ENCODE assay signal across 8 cellular contexts in the genomic region with DNA sequence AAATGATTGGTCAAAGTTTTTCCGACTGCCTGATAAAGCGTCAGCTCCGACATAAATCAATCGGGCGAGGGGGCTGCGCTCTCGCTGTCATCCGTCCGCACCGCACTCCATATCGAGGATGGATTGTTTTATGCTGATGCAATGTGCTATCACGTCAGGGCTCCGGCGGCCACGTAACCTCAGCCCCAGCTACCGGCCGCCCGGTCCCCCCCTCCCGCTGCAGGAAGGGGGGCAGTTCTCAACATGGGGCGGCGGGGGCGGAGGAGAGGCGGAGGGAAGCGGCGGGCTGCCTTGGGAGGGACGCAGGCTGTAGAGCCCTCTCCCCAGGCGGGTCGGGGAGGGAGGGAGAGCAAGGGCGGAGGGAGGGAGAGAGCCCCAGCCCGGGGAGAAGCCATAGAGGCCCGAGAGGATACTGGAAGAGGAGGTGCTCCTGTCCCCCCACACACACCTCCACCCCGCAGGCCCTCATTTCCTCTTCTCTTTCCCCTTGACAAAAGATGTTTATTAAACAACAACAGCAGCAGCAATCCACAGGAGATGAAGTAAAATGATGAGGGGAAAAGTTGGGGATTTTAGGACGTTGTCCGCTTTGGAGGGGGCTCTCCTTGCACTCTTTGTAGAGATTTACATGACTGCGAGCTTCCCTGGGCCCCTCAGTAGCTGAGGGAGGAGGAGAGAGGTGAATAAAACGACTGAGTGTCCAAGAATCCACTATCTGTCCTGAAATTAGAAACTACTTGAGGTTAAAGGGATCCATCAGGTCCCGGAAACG. TPM values are rescaled to one million over a fixed set of nuclear protein-coding genes. Genes with fewer than 3 reads are reported as not detected.
DNase-seq lines count a peak whose midpoint lies in the region; ATAC-seq and TF ChIP-seq lines count a peak whose summit lies in the region.

No MANE protein-coding gene starts in this region.

- H3K4me3 ChIP-seq in GM12865 (ENCODE audit: low read depth, low read length) = peak overlapping the region; percentile 12; the same call in 1 of the 2 replicates

- peaks cover 26% of the 10 kb centered on the region for H3K4me1 Mint-ChIP-seq in nephron

- no peaks in the 10 kb centered on the region for H3K36me3 Mint-ChIP-seq in activated naive CD4-positive, alpha-beta T cell treated with anti-CD3 and anti-CD28 coated beads, Interleukin-2, amount 50 U/mL, for 72 hours
- no peaks in the 10 kb centered on the region for H3K36me3 Mint-ChIP-seq in nephron (ENCODE audit: low read depth)

- H3K4me3 Mint-ChIP-seq in nephron = peak overlapping the region; percentile 86 to 95 (median 93)

- DNase-seq in GM12865 (ENCODE audit: low read depth) (no peak), NCI-H460 (ENCODE audit: extremely low read depth, low read depth) (peak; percentile 81), AG08396 (ENCODE audit: low spot score) (no peak), left lobe of liver (ENCODE audit: low spot score) (no peak)
- DNase-seq in activated naive CD4-positive, alpha-beta T cell treated with anti-CD3 and anti-CD28 coated beads, Interleukin-2, amount 50 U/mL, for 72 hours (ENCODE audit: low spot score in 2 of 2) = no peak

- ATAC-seq in activated naive CD4-positive, alpha-beta T cell treated with anti-CD3 and anti-CD28 coated beads, Interleukin-2, amount 50 U/mL, for 72 hours = peak; percentile 63 to 69
- ATAC-seq in GM19035 (IDR thresholded peaks at IDR 0.05; ENCODE audit: unreplicated experiment) (no peak), HG03565 (IDR thresholded peaks at IDR 0.05; ENCODE audit: unreplicated experiment) (no peak), left lobe of liver (no peak)

- H3K27ac Mint-ChIP-seq in activated naive CD4-positive, alpha-beta T cell treated with anti-CD3 and anti-CD28 coated beads, Interleukin-2, amount 50 U/mL, for 72 hours = peak overlapping the region in 1 of 2 donors; percentile 83
- H3K27ac Mint-ChIP-seq in nephron = peak overlapping the region; percentile 76 to 93 (median 80)

- no peaks in the 10 kb centered on the region for H3K9me3 Mint-ChIP-seq in activated naive CD4-positive, alpha-beta T cell treated with anti-CD3 and anti-CD28 coated beads, Interleukin-2, amount 50 U/mL, for 72 hours
- no peaks in the 10 kb centered on the region for H3K9me3 Mint-ChIP-seq in nephron

- H3K27me3 Mint-ChIP-seq in nephron (ENCODE audit: low read depth) = peaks cover 100% of the 10 kb centered on the region

- TF ChIP-seq CTCF in GM12865 (IDR thresholded peaks at IDR 0.05; ENCODE audit: insufficient read depth, low read depth, low read length, missing control alignments) = no peak
- TF ChIP-seq CTCF in nephron (IDR thresholded peaks at IDR 0.05; ENCODE audit: unreplicated experiment in 3 of 3) = no peak

RNA-seq across cellular contexts. Expression of gene HOXB9, which starts 0.5 kb away (rescaled TPM):
- 22.2 and 24.7 TPM in 2 replicates for total RNA-seq in NCI-H460 (2014; rRNA removed; shearing (Covaris generic))
- polyA plus RNA-seq in NCI-H460 (2014; cell fraction: nucleus; rRNA removed) = 13.4 and 13.8 TPM in 2 replicates
- 1 to 10 TPM; 1.2 to 2.4 TPM for total RNA-seq in activated naive CD4-positive, alpha-beta T cell treated with anti-CD3 and anti-CD28 coated beads, Interleukin-2, amount 50 U/mL, for 72 hours
- 0.13 TPM for total RNA-seq in left lobe of liver

RNA-seq across cellular contexts. Expression of gene HOXB8, which starts 11.6 kb away (rescaled TPM):
- total RNA-seq in NCI-H460 (2014; rRNA removed; shearing (Covaris generic)) = 0.52 and 1.2 TPM in 2 replicates
- polyA plus RNA-seq in NCI-H460 (2014; cell fraction: nucleus; rRNA removed) = 0.44 and 1.8 TPM in 2 replicates
- total RNA-seq in activated naive CD4-positive, alpha-beta T cell treated with anti-CD3 and anti-CD28 coated beads, Interleukin-2, amount 50 U/mL, for 72 hours = not detected
- total RNA-seq in left lobe of liver = 0.15 TPM

RNA-seq across cellular contexts. Expression of gene HOXB7, which starts 15.8 kb away (rescaled TPM):
- 12.3 and 13.0 TPM in 2 replicates for total RNA-seq in NCI-H460 (2014; rRNA removed; shearing (Covaris generic))
- 7.4 and 8.3 TPM in 2 replicates for polyA plus RNA-seq in NCI-H460 (2014; cell fraction: nucleus; rRNA removed)
- 1 to 10 TPM in 1 of 2 donors, not detected in 1; 1.1 TPM for total RNA-seq in activated naive CD4-positive, alpha-beta T cell treated with anti-CD3 and anti-CD28 coated beads, Interleukin-2, amount 50 U/mL, for 72 hours
- 0.50 TPM for total RNA-seq in left lobe of liver

RNA-seq across cellular contexts. Expression of gene HOXB6, which starts 21.9 kb away (rescaled TPM):
- total RNA-seq in NCI-H460 (2014; rRNA removed; shearing (Covaris generic)) = 11.6 and 13.7 TPM in 2 replicates
- 38.8 and 41.2 TPM in 2 replicates for polyA plus RNA-seq in NCI-H460 (2014; cell fraction: nucleus; rRNA removed)
- under 1 TPM in 1 of 2 donors, not detected in 1; 0.16 TPM for total RNA-seq in activated naive CD4-positive, alpha-beta T cell treated with anti-CD3 and anti-CD28 coated beads, Interleukin-2, amount 50 U/mL, for 72 hours
- total RNA-seq in left lobe of liver = 0.83 TPM

RNA-seq across cellular contexts. Expression of gene HOXB5, which starts 33.1 kb away (rescaled TPM):
- total RNA-seq in NCI-H460 (2014; rRNA removed; shearing (Covaris generic)) = 2.3 TPM in 2 replicates
- polyA plus RNA-seq in NCI-H460 (2014; cell fraction: nucleus; rRNA removed) = 5.2 and 6.4 TPM in 2 replicates
- not detected for total RNA-seq in activated naive CD4-positive, alpha-beta T cell treated with anti-CD3 and anti-CD28 coated beads, Interleukin-2, amount 50 U/mL, for 72 hours
- 0.55 TPM for total RNA-seq in left lobe of liver

Comparison
In these comparisons a context has a peak if more than half of its experiments do, and no peak if none do; other contexts are left out.
1. ATAC-seq: peak in activated naive CD4-positive, alpha-beta T cell treated with anti-CD3 and anti-CD28 coated beads, Interleukin-2, amount 50 U/mL, for 72 hours (2 of 2); none in GM19035 (single experiment), HG03565 (single experiment) and left lobe of liver (single experiment).